ENCODE assay signal across 16 cellular contexts in the genomic region with DNA sequence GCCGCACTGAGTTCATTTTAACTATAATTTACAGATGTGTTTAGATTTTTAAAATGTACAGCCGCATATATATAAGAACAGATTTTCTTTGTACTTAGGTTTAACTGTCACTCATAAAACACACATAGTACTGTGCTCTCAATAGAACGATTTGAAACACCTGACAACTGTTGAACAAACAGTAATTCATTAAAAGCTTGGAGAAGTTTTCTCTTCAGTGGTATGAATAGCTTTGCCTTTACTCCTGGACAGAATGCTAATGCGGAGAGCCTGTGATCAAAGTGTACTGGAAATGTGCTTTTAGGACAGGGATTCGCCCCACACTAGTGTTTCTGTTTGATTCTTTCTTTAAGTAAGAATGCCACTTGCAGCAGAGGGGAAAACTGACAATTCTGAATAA.
DNase-seq lines count a peak whose midpoint lies in the region; ATAC-seq and TF ChIP-seq lines count a peak whose summit lies in the region.
"Had no signal": no experiment of that assay in that cellular context is flagged by ENCODE, and none has a peak within 500 bp of the region (broad histone marks: within the 10 kb centered on the region; RNA-seq: fewer than 3 reads in every experiment).

No MANE protein-coding gene starts in this region.

- H3K27me3 Mint-ChIP-seq in endodermal cell (ENCODE audit: insufficient read depth) (no peaks in the 10 kb centered on the region), neural progenitor cell (ENCODE audit: insufficient read depth, low read depth) (no peaks in the 10 kb centered on the region)
- H3K27me3 Mint-ChIP-seq: CD4-positive, alpha-beta memory T cell had no signal

- peak overlapping the region; percentile 58 for H2AFZ ChIP-seq in neural progenitor cell (replicated peaks)

- no peaks in the 10 kb centered on the region for H3K79me2 ChIP-seq in neural progenitor cell (ENCODE audit: low read depth)

- H4K20me1 ChIP-seq in neural progenitor cell (ENCODE audit: low read depth): no peaks in the 10 kb centered on the region
- H4K20me1 ChIP-seq: BLaER1 had no signal

- no peaks in the 10 kb centered on the region for H3K36me3 Mint-ChIP-seq in endodermal cell (ENCODE audit: low read depth)
- no peaks in the 10 kb centered on the region for H3K36me3 Mint-ChIP-seq in neural progenitor cell
- H3K36me3 Mint-ChIP-seq: CD14-positive monocyte; CD4-positive, alpha-beta memory T cell had no signal

- no peak for ATAC-seq in GM21825 (IDR thresholded peaks at IDR 0.05; ENCODE audit: unreplicated experiment)

- H3K9me3 ChIP-seq in endodermal cell (ENCODE audit: control insufficient read depth, low read length) (no peaks in the 10 kb centered on the region), neural progenitor cell (ENCODE audit: low read depth) (no peaks in the 10 kb centered on the region)
- H3K9me3 ChIP-seq: BLaER1 had no signal

- peaks cover 6% of the 10 kb centered on the region for H3K4me1 Mint-ChIP-seq in endodermal cell
- H3K4me1 Mint-ChIP-seq in neural progenitor cell: peaks cover 14% of the 10 kb centered on the region
- H3K4me1 Mint-ChIP-seq: CD14-positive monocyte; CD4-positive, alpha-beta memory T cell had no signal

- H3K27ac ChIP-seq in endodermal cell (ENCODE audit: low read depth, low read length) (peak overlapping the region; percentile 3), neural progenitor cell (no peak overlapping the region)
- H3K27ac ChIP-seq: BLaER1 had no signal

- DNase-seq in COLO829 (ENCODE audit: low spot score) (peak; percentile 31), NCI-H748 (lab: John Stamatoyannopoulos, UW; ENCODE audit: unreplicated experiment) (peak; percentile 29), endodermal cell (no peak), neural progenitor cell (ENCODE audit: low spot score) (no peak), DMS 273 (lab: John Stamatoyannopoulos, UW; ENCODE audit: unreplicated experiment) (no peak), DMS79 treated with DMSO at 0.1 percent for 48 hours (lab: John Stamatoyannopoulos, UW) (no peak), NCI-H526 (lab: John Stamatoyannopoulos, UW) (no peak)
- DNase-seq: 8988T; Calu3; CD4-positive, alpha-beta memory T cell; DMS 273 treated with DMSO at 0.1 percent for 48 hours; GDM1; HCEC 1CT had no signal

- H3K4me3 Mint-ChIP-seq in endodermal cell (no peak overlapping the region), neural progenitor cell (no peak overlapping the region)
- H3K4me3 Mint-ChIP-seq: CD14-positive monocyte; CD4-positive, alpha-beta memory T cell had no signal

- no peaks in the 10 kb centered on the region for H3F3A ChIP-seq in neural progenitor cell (ENCODE audit: low read depth)

- H3K36me3 ChIP-seq in endodermal cell (ENCODE audit: control insufficient read depth, insufficient read depth, low read length): no peaks in the 10 kb centered on the region
- no peaks in the 10 kb centered on the region for H3K36me3 ChIP-seq in neural progenitor cell
- H3K36me3 ChIP-seq: BLaER1 had no signal

- H3K27me3 ChIP-seq in endodermal cell (ENCODE audit: control insufficient read depth, insufficient read depth, low read length, poor library complexity, severe bottlenecking): no peaks in the 10 kb centered on the region
- H3K27me3 ChIP-seq in neural progenitor cell: no peaks in the 10 kb centered on the region
- H3K27me3 ChIP-seq: BLaER1 had no signal

- H3K9me3 Mint-ChIP-seq in endodermal cell (no peaks in the 10 kb centered on the region), neural progenitor cell (no peaks in the 10 kb centered on the region)

- H3K4me2 ChIP-seq in neural progenitor cell: peak overlapping the region; percentile 14
- H3K4me2 ChIP-seq: BLaER1 had no signal

- H3K27ac Mint-ChIP-seq in endodermal cell (no peak overlapping the region), neural progenitor cell (peak overlapping the region; percentile 13)
- H3K27ac Mint-ChIP-seq: CD14-positive monocyte; CD4-positive, alpha-beta memory T cell had no signal

- H3K4me1 ChIP-seq in endodermal cell (ENCODE audit: control insufficient read depth, insufficient read depth, low read length) (no peaks in the 10 kb centered on the region), neural progenitor cell (peaks cover 15% of the 10 kb centered on the region)
- H3K4me1 ChIP-seq: BLaER1 had no signal

- no peak overlapping the region for H3K4me3 ChIP-seq in endodermal cell (ENCODE audit: low read length)
- no peak overlapping the region for H3K4me3 ChIP-seq in neural progenitor cell
- H3K4me3 ChIP-seq: BLaER1 had no signal

- WGBS in endodermal cell (ENCODE audit: insufficient coverage in 1 of 2, insufficient read length in 1 of 2), 2 experiments: 80 to 82% methylated on average over 2 to 5 of the region's 5 CpGs

- TF ChIP-seq CTCF in endodermal cell (conservative IDR thresholded peaks at IDR 0.05) (no peak), neural progenitor cell (IDR thresholded peaks at IDR 0.05) (no peak)

- H3K9ac ChIP-seq in endodermal cell (ENCODE audit: extremely low read depth, low read length, poor library complexity, severe bottlenecking): no peak overlapping the region
- H3K9ac ChIP-seq in neural progenitor cell: no peak overlapping the region
- H3K9ac ChIP-seq: BLaER1 had no signal

Comparison
In these comparisons a context has a peak if more than half of its experiments do, and no peak if none do; other contexts are left out.
1. DNase-seq: peak in COLO829 (single experiment) and NCI-H748 (single experiment); none in endodermal cell (single experiment), neural progenitor cell (single experiment), DMS 273 (single experiment), DMS79 treated with DMSO at 0.1 percent for 48 hours (single experiment) and NCI-H526 (0 of 2).